Comparison of ENCODE assay signal across 22 cellular contexts in genomic region chr6:40011844-40012243, GRCh38.
"Had no signal": no experiment of that assay in that cellular context is flagged by ENCODE, and none has a peak within 500 bp of the region (broad histone marks: within the 10 kb centered on the region; RNA-seq: fewer than 3 reads in every experiment).

No MANE protein-coding gene starts in this region.

- H3K27ac ChIP-seq: ascending aorta, foreskin keratinocyte, neural progenitor cell, prostate gland, skin epidermis, suprapubic skin, transverse colon had no signal

- H3K4me3 ChIP-seq: ascending aorta, neural progenitor cell, prostate gland, skin epidermis, suprapubic skin, transverse colon had no signal

- ATAC-seq: activated CD4-positive, CD25-positive, alpha-beta regulatory T cell treated with anti-CD3 and anti-CD28 coated beads, Interleukin-2, amount 50 U/mL, for 24 hours; activated T-cell treated with anti-CD3 and anti-CD28 coated beads, Interleukin-2, amount 50 U/mL, for 72 hours; foreskin keratinocyte; left ventricle myocardium superior; naive thymus-derived CD4-positive, alpha-beta T cell; right cardiac atrium; stimulated activated naive CD8-positive, alpha-beta T cell treated with anti-CD3 and anti-CD28 coated beads, Interleukin-15, amount 100 ng/mL, for 72 hours had no signal

- H2AFZ ChIP-seq: neural progenitor cell had no signal

- FAIRE-seq: endothelial cell of umbilical vein had no signal

- DNase-seq: activated effector memory CD4-positive, alpha-beta T cell treated with anti-CD3 and anti-CD28 coated beads, Interleukin-2, amount 50 U/mL, for 16 hours; activated T-cell treated with anti-CD3 and anti-CD28 coated beads, Interleukin-2, amount 50 U/mL, for 72 hours; effector CD8-positive, alpha-beta T cell; glutamatergic neuron; hippocampal formation; left ventricle myocardium superior; naive thymus-derived CD4-positive, alpha-beta T cell; right cardiac atrium; stimulated activated CD4-positive, alpha-beta T cell treated with anti-CD3 and anti-CD28 coated beads, Interleukin-15, amount 100 ng/mL, for 24 hours; stimulated activated CD4-positive, alpha-beta T cell treated with anti-CD3 and anti-CD28 coated beads, Interleukin-4, amount 100 ng/mL, for 1 hour; stimulated activated naive CD8-positive, alpha-beta T cell treated with anti-CD3 and anti-CD28 coated beads, Interleukin-15, amount 100 ng/mL, for 72 hours; T-helper 1 cell; T-helper 9 cell; transverse colon had no signal

- H3K4me2 ChIP-seq: neural progenitor cell had no signal

- H3K36me3 ChIP-seq: ascending aorta, neural progenitor cell, prostate gland, suprapubic skin, transverse colon had no signal

- H3K9ac ChIP-seq: neural progenitor cell had no signal

- H3K27me3 ChIP-seq: ascending aorta, foreskin keratinocyte, neural progenitor cell, suprapubic skin, transverse colon had no signal

- H3K4me1 ChIP-seq: ascending aorta, foreskin keratinocyte, neural progenitor cell, prostate gland, suprapubic skin, transverse colon had no signal

- H3K9me3 ChIP-seq: prostate gland, suprapubic skin had no signal
